8 cellular contexts compared by ENCODE assay signal in genomic region chr20:53739799-53740785, GRCh38.
DNase-seq lines count a peak whose midpoint lies in the region; ATAC-seq, FAIRE-seq and TF ChIP-seq lines count a peak whose summit lies in the region.

No MANE protein-coding gene starts in this region.

- peak overlapping the region; percentile 1 to 23 for H3K4me3 ChIP-seq in kidney (ENCODE audit: low read length in 2 of 2)
- H3K4me3 ChIP-seq in upper lobe of right lung, result peak overlapping the region; percentile 6

- H3K27me3 ChIP-seq in upper lobe of right lung, result no peaks in the 10 kb centered on the region

- peak overlapping the region in 1 of 2 donors; percentile 31 for H3K9ac ChIP-seq in kidney (ENCODE audit: low read length in 2 of 2)

- peak; percentile 52 for ATAC-seq in GM18907 (IDR thresholded peaks at IDR 0.05; ENCODE audit: unreplicated experiment)
- ATAC-seq in upper lobe of right lung, result peak; percentile 56
- no peak for ATAC-seq in GM21381 (IDR thresholded peaks at IDR 0.05; ENCODE audit: unreplicated experiment)

- H3K4me1 ChIP-seq in kidney (ENCODE audit: control insufficient read depth in 1 of 2, insufficient read depth in 1 of 2, low read depth in 1 of 2, low read length in 2 of 2) (peaks cover 8 to 34% of the 10 kb centered on the region in 2 donors), upper lobe of right lung (peaks cover 37% of the 10 kb centered on the region)

- no peaks in the 10 kb centered on the region for H3K36me3 ChIP-seq in kidney (ENCODE audit: control insufficient read depth in 1 of 2, insufficient read depth in 2 of 2, low read length in 2 of 2)
- H3K36me3 ChIP-seq in upper lobe of right lung, result no peaks in the 10 kb centered on the region

- intact Hi-C loops in kidney (cut with DNase I) (no loop called here), upper lobe of right lung (cut with DNase I) (no loop called here)

- TF ChIP-seq CTCF in VCaP (conservative IDR thresholded peaks at IDR 0.05), result no peak
- no peak for TF ChIP-seq CTCF in kidney (IDR thresholded peaks at IDR 0.05; ENCODE audit: borderline replicate concordance, extremely low read depth, insufficient read depth)
- no peak for TF ChIP-seq CTCF in upper lobe of right lung (IDR thresholded peaks at IDR 0.05)

- H3K27ac ChIP-seq in VCaP (peak overlapping the region; percentile 96), kidney (ENCODE audit: low read depth in 2 of 2, low read length in 2 of 2) (peak overlapping the region; percentile 26 to 70), upper lobe of right lung (peak overlapping the region; percentile 61)

- FAIRE-seq in A204.1 (lab: Jason Lieb, UNC) (peak; percentile 93), kidney (lab: Jason Lieb, UNC) (no peak)

- H3K9me3 ChIP-seq in kidney (ENCODE audit: control insufficient read depth in 1 of 2, low read length in 2 of 2) (no peaks in the 10 kb centered on the region), upper lobe of right lung (no peaks in the 10 kb centered on the region)

- DNase-seq in HK-2 (ENCODE audit: unreplicated experiment) (peak; percentile 10), kidney (no peak), upper lobe of right lung (no peak), GDM1 (lab: John Stamatoyannopoulos, UW) (no peak)
